ENCODE assay signal across 8 cellular contexts in genomic region chr18:74497308-74497640, GRCh38. TPM values are rescaled to one million over a fixed set of nuclear protein-coding genes. Genes with fewer than 3 reads are reported as not detected.
DNase-seq lines count a peak whose midpoint lies in the region; ATAC-seq and TF ChIP-seq lines count a peak whose summit lies in the region.

No MANE protein-coding gene starts in this region.

- H3K79me2 ChIP-seq in KMS-11 (ENCODE audit: insufficient read depth, low read depth) = peaks cover 52% of the 10 kb centered on the region

- TF ChIP-seq POLR2A in lower leg skin (IDR thresholded peaks at IDR 0.05) = no peak

- DNase-seq in BE2C (no peak), lower leg skin (ENCODE audit: low spot score in 2 of 2) (no peak), sciatic nerve (ENCODE audit: low spot score) (no peak), GM13977 (ENCODE audit: low spot score) (no peak)
- DNase-seq in central memory CD8-positive, alpha-beta T cell (ENCODE audit: low spot score in 2 of 2) = no peak
- no peak for DNase-seq in naive thymus-derived CD4-positive, alpha-beta T cell
- no peak for DNase-seq in central memory CD4-positive, alpha-beta T cell

- in situ Hi-C loops in GM13977 (cut with MboI; ENCODE audit: low pct_unique_long_range_greater_than_20kb, low sequenced_read_pairs, unreplicated experiment) = loop anchor here (10.0 kb wide), 1 partner anchor 142 kb away; no protein-coding TSS in a partner anchor

- H3K4me1 ChIP-seq in BE2C (no peaks in the 10 kb centered on the region), KMS-11 (ENCODE audit: low read depth, poor library complexity, severe bottlenecking) (peaks cover 39% of the 10 kb centered on the region)
- peaks cover 33 to 43% of the 10 kb centered on the region in 2 donors for H3K4me1 ChIP-seq in naive thymus-derived CD4-positive, alpha-beta T cell (ENCODE audit: control insufficient read depth in 2 of 2, insufficient read depth in 2 of 2, low read length in 2 of 2)

- WGBS in lower leg skin, 2 donors = 89% methylated on average over 7 of the region's 7 CpGs

- no peaks in the 10 kb centered on the region for H3K9me3 Mint-ChIP-seq in central memory CD8-positive, alpha-beta T cell
- no peaks in the 10 kb centered on the region for H3K9me3 Mint-ChIP-seq in naive thymus-derived CD4-positive, alpha-beta T cell

- H3K9ac ChIP-seq in KMS-11 = peak overlapping the region; percentile 89; the same call in 1 of the 2 replicates

- POLR2A ChIA-PET in naive thymus-derived CD4-positive, alpha-beta T cell (lab: Charles Lee) = interaction anchor here (1.0 to 3.1 kb wide), 4 partner anchors 7 to 131 kb away, joined by 4 to 30 read pairs (median 4); partner anchors contain the start of gene ZNF407

- H3K27ac ChIP-seq in KMS-11 = peak overlapping the region; percentile 78; the same call in 1 of the 2 replicates
- peak overlapping the region; percentile 93 for H3K27ac ChIP-seq in naive thymus-derived CD4-positive, alpha-beta T cell (ENCODE audit: low read depth, low read length)

- H2AFZ ChIP-seq in KMS-11 (ENCODE audit: low read depth) = no peak overlapping the region

- no peaks in the 10 kb centered on the region for H3K36me3 ChIP-seq in BE2C
- H3K36me3 ChIP-seq in KMS-11 (ENCODE audit: insufficient read depth) = peaks cover 13% of the 10 kb centered on the region; the same call in 1 of the 2 replicates
- H3K36me3 ChIP-seq in naive thymus-derived CD4-positive, alpha-beta T cell (ENCODE audit: control insufficient read depth in 2 of 3, insufficient read depth in 3 of 3, low read length in 3 of 3) = peaks cover 0 to 16% (median 3%) of the 10 kb centered on the region in 3 experiments

- intact Hi-C loops in naive thymus-derived CD4-positive, alpha-beta T cell (cut with micrococcal nuclease) = loop anchor here (5.0 kb wide), 3 partner anchors 415 to 1995 kb away; no protein-coding TSS in a partner anchor
- intact Hi-C loops in lower leg skin (cut with DNase I; ENCODE audit: low total_unique reads) = no loop called here
- intact Hi-C loops in sciatic nerve (cut with DNase I) = no loop called here

- peak overlapping the region; percentile 73 for H3K4me3 ChIP-seq in BE2C (ENCODE audit: low read depth, low read length)
- H3K4me3 ChIP-seq in KMS-11 (IDR thresholded peaks at IDR 0.05; ENCODE audit: insufficient read depth, low read depth, low read length) = no peak overlapping the region
- peak overlapping the region; percentile 75 for H3K4me3 ChIP-seq in naive thymus-derived CD4-positive, alpha-beta T cell (ENCODE audit: low read length)
- H3K4me3 ChIP-seq in lower leg skin (ENCODE audit: low read depth, poor library complexity, severe bottlenecking) = no peak overlapping the region

- TF ChIP-seq CTCF in BE2C (IDR thresholded peaks at IDR 0.05; ENCODE audit: low read depth, low read length) = no peak
- TF ChIP-seq CTCF in KMS-11 (conservative IDR thresholded peaks at IDR 0.05; ENCODE audit: low read depth, low read length) = 0 out of 2 replicates have a peak, but pooled peaks have one; percentile 19
- TF ChIP-seq CTCF in lower leg skin (IDR thresholded peaks at IDR 0.05) = no peak
- no peak for TF ChIP-seq CTCF in GM13977 (IDR thresholded peaks at IDR 0.05; ENCODE audit: extremely low read depth, insufficient read depth, missing control alignments)

- H3K27me3 ChIP-seq in BE2C (no peaks in the 10 kb centered on the region), KMS-11 (ENCODE audit: insufficient read depth, low read depth) (no peaks in the 10 kb centered on the region)
- H3K27me3 ChIP-seq in naive thymus-derived CD4-positive, alpha-beta T cell (ENCODE audit: control insufficient read depth in 2 of 2, insufficient read depth in 2 of 2, low read length in 2 of 2) = no peaks in the 10 kb centered on the region

- H3K4me3 Mint-ChIP-seq in central memory CD8-positive, alpha-beta T cell = peak overlapping the region; percentile 95
- peak overlapping the region; percentile 71 to 98 (median 90) for H3K4me3 Mint-ChIP-seq in naive thymus-derived CD4-positive, alpha-beta T cell

- CTCF ChIA-PET in naive thymus-derived CD4-positive, alpha-beta T cell (lab: Charles Lee) = interaction anchor here (10.7 kb wide), 1 partner anchor 144 kb away, joined by 269 read pairs; no protein-coding TSS in a partner anchor

- no peaks in the 10 kb centered on the region for H3K9me3 ChIP-seq in BE2C
- H3K9me3 ChIP-seq in naive thymus-derived CD4-positive, alpha-beta T cell (ENCODE audit: control insufficient read depth in 2 of 3, low read length in 3 of 3) = no peaks in the 10 kb centered on the region

- H3K4me1 Mint-ChIP-seq in central memory CD8-positive, alpha-beta T cell = peaks cover 48% of the 10 kb centered on the region
- peaks cover 22 to 69% (median 57%) of the 10 kb centered on the region in 7 donors for H3K4me1 Mint-ChIP-seq in naive thymus-derived CD4-positive, alpha-beta T cell

- H3K36me3 Mint-ChIP-seq in central memory CD8-positive, alpha-beta T cell (ENCODE audit: insufficient read depth) = peaks cover 27% of the 10 kb centered on the region
- H3K36me3 Mint-ChIP-seq in naive thymus-derived CD4-positive, alpha-beta T cell = peaks cover 0 to 19% (median 9%) of the 10 kb centered on the region in 5 donors

- H3K27ac Mint-ChIP-seq in central memory CD8-positive, alpha-beta T cell (ENCODE audit: low read depth) = peak overlapping the region; percentile 93
- peak overlapping the region; percentile 77 to 100 (median 98) for H3K27ac Mint-ChIP-seq in naive thymus-derived CD4-positive, alpha-beta T cell

- no peaks in the 10 kb centered on the region for H4K20me1 ChIP-seq in KMS-11 (ENCODE audit: insufficient read depth)

- no peak for ATAC-seq in central memory CD8-positive, alpha-beta T cell (replicated peaks; ENCODE audit: extremely low read depth, poor library complexity, severe bottlenecking)
- no peak for ATAC-seq in naive thymus-derived CD4-positive, alpha-beta T cell
- no peak for ATAC-seq in sciatic nerve

- peak overlapping the region; percentile 70 for H3K4me2 ChIP-seq in KMS-11

- H3K27me3 Mint-ChIP-seq in central memory CD8-positive, alpha-beta T cell = no peaks in the 10 kb centered on the region
- peaks cover 0 to 16% (median 0%) of the 10 kb centered on the region in 5 donors for H3K27me3 Mint-ChIP-seq in naive thymus-derived CD4-positive, alpha-beta T cell

RNA-seq across cellular contexts. Expression of gene CNDP2, which starts 1.1 kb away (rescaled TPM):
- 30.1 TPM for polyA plus RNA-seq in BE2C (2012; ENCODE audit: insufficient read depth, insufficient read length, low read depth)
- total RNA-seq in naive thymus-derived CD4-positive, alpha-beta T cell = 100 to 1,000 TPM; 112 to 169 (median 148) TPM
- 100 to 1,000 TPM in 1 of 2 donors, 10 to 100 TPM in 1; 87.7 to 131 TPM for polyA plus RNA-seq in naive thymus-derived CD4-positive, alpha-beta T cell
- 10 to 100 TPM; 56.0 to 78.2 (median 73.0) TPM for total RNA-seq in lower leg skin
- total RNA-seq in sciatic nerve = 162 TPM

RNA-seq across cellular contexts. Expression of gene CNDP1, which starts 37.0 kb away (rescaled TPM):
- not detected for polyA plus RNA-seq in BE2C (2012; ENCODE audit: insufficient read depth, insufficient read length, low read depth)
- total RNA-seq in naive thymus-derived CD4-positive, alpha-beta T cell = under 1 TPM in 2 of 5 experiments, not detected in 3; 0.19 to 0.34 TPM
- under 1 TPM in 1 of 2 donors, not detected in 1; 0.12 TPM for polyA plus RNA-seq in naive thymus-derived CD4-positive, alpha-beta T cell
- total RNA-seq in lower leg skin (1 to 10 TPM in 1 of 4 donors, under 1 TPM in 1, not detected in 2; 0.08 to 2.4 TPM), sciatic nerve (0.31 TPM)

RNA-seq across cellular contexts. Expression of gene DIPK1C, which starts 40.2 kb away (rescaled TPM):
- polyA plus RNA-seq in BE2C (2012; ENCODE audit: insufficient read depth, insufficient read length, low read depth) = not detected
- not detected for total RNA-seq in naive thymus-derived CD4-positive, alpha-beta T cell
- polyA plus RNA-seq in naive thymus-derived CD4-positive, alpha-beta T cell = not detected
- 1 to 10 TPM in 2 of 4 donors, under 1 TPM in 2; 0.25 to 5.4 (median 2.9) TPM for total RNA-seq in lower leg skin
- total RNA-seq in sciatic nerve = 1.4 TPM

Comparison
In these comparisons a context has a peak if more than half of its experiments do, and no peak if none do; other contexts are left out.
1. H3K4me3 ChIP-seq: peak in BE2C (single experiment) and naive thymus-derived CD4-positive, alpha-beta T cell (single experiment); none in KMS-11 (single experiment) and lower leg skin (single experiment).
2. intact Hi-C loops: an anchor here in naive thymus-derived CD4-positive, alpha-beta T cell (5.0 kb wide); none called in lower leg skin and sciatic nerve.